Comparison of ENCODE assay signal across 8 cellular contexts in genomic region chr14:52706724-52707706, GRCh38. TPM values are rescaled to one million over a fixed set of nuclear protein-coding genes. Genes with fewer than 3 reads are reported as not detected.
DNase-seq lines count a peak whose midpoint lies in the region; ATAC-seq, FAIRE-seq and TF ChIP-seq lines count a peak whose summit lies in the region.

Gene PSMC6 (plus strand): TSS chr14:52707200. CDS start chr14:52707220, 20 bp downstream.

- DNase-seq in AG20443 (ENCODE audit: low spot score) (peak; percentile 97), NCI-H446 (lab: John Stamatoyannopoulos, UW) (peak; percentile 84 to 89), keratinocyte (ENCODE audit: low read depth, low spot score) (peak; percentile 46)
- DNase-seq in activated CD4-positive, CD25-positive, alpha-beta regulatory T cell treated with anti-CD3 and anti-CD28 coated beads, Interleukin-2, amount 50 U/mL, for 16 hours (ENCODE audit: low read depth, low spot score) = peak; percentile 92
- peak; percentile 88 for DNase-seq in central memory CD4-positive, alpha-beta T cell
- DNase-seq in stimulated activated CD4-positive, alpha-beta T cell treated with anti-CD3 and anti-CD28 coated beads, Interleukin-15, amount 100 ng/mL, for 1 hour (ENCODE audit: low read depth in 1 of 2, low spot score in 1 of 2) = peak; percentile 86 to 96

- H3K9me1 ChIP-seq in keratinocyte (ENCODE audit: control insufficient read depth, extremely low read depth, insufficient read depth, low read length) = no peaks in the 10 kb centered on the region

- peak within 1 kb of the TSS; percentile 95 for H3K27ac ChIP-seq in keratinocyte (ENCODE audit: control insufficient read depth, insufficient read depth, low read length)

- peak within 1 kb of the TSS; percentile 77 to 98 (median 88) for H3K4me3 ChIP-seq in keratinocyte (ENCODE audit: control insufficient read depth in 2 of 3, extremely low read depth in 1 of 3, insufficient read depth in 2 of 3, low read depth in 1 of 3, low read length in 3 of 3)

- TF ChIP-seq CTCF in keratinocyte (optimal IDR thresholded peaks at IDR 0.05 in 1 of 3, IDR thresholded peaks at IDR 0.05 in 1 of 3, conservative IDR thresholded peaks at IDR 0.05 in 1 of 3; ENCODE audit: extremely low read depth in 1 of 3, insufficient read depth in 2 of 3, low read length in 3 of 3) = no peak

- H3K9ac ChIP-seq in keratinocyte (ENCODE audit: control insufficient read depth, extremely low read depth, insufficient read depth, low read length) = peak within 1 kb of the TSS; percentile 99

- peaks cover 36% of the 10 kb centered on the region for H3K79me2 ChIP-seq in keratinocyte (ENCODE audit: control insufficient read depth, insufficient read depth, low read length)

- ATAC-seq in GM19043 (IDR thresholded peaks at IDR 0.05; ENCODE audit: low read depth, unreplicated experiment) (peak; percentile 96), HG03354 (IDR thresholded peaks at IDR 0.05; ENCODE audit: poor library complexity, severe bottlenecking, unreplicated experiment) (peak; percentile 98)

- peak; percentile 72 for FAIRE-seq in keratinocyte (lab: Jason Lieb, UNC)

- peaks cover 20% of the 10 kb centered on the region for H3K4me1 ChIP-seq in keratinocyte (ENCODE audit: control insufficient read depth, extremely low read depth, insufficient read depth, low read length)

- H4K20me1 ChIP-seq in keratinocyte (ENCODE audit: control insufficient read depth, extremely low read depth, insufficient read depth, low read length) = no peaks in the 10 kb centered on the region

- dilution Hi-C loops in keratinocyte (cut with MboI; ENCODE audit: extremely low pct_ligation_motif_present, low sequenced_read_pairs) = no loop called here

- peak within 1 kb of the TSS; percentile 99 for H3K4me2 ChIP-seq in keratinocyte (ENCODE audit: control insufficient read depth, extremely low read depth, insufficient read depth, low read depth, low read length)

- H3K9me3 ChIP-seq in keratinocyte (ENCODE audit: control insufficient read depth, low read depth, low read length) = no peaks in the 10 kb centered on the region

- H3K36me3 ChIP-seq in keratinocyte (ENCODE audit: control insufficient read depth in 2 of 2, extremely low read depth in 1 of 2, insufficient read depth in 2 of 2, low read length in 2 of 2) = peaks cover 5 to 14% of the 10 kb centered on the region in 2 experiments

- no peaks in the 10 kb centered on the region for H3K27me3 ChIP-seq in keratinocyte (ENCODE audit: control insufficient read depth, extremely low read depth, insufficient read depth, low read length)

- H2AFZ ChIP-seq in keratinocyte (ENCODE audit: control insufficient read depth, low read length) = peak within 1 kb of the TSS; percentile 99

RNA-seq across cellular contexts. Expression of gene PSMC6, which starts in this region (rescaled TPM):
- polyA plus RNA-seq in keratinocyte = 60.6 to 152 TPM (median 78.8 TPM) in 3 replicates
- polyA plus RNA-seq in keratinocyte (2011; ENCODE audit: low read depth) = 278 TPM
- 44.6 and 95.2 TPM in 2 replicates for polyA plus RNA-seq in keratinocyte (2011; cell fraction: cytosol; rRNA removed)
- polyA plus RNA-seq in keratinocyte (2011; cell fraction: nucleus; rRNA removed) = 79.1 and 128 TPM in 2 replicates
- 66.8 and 89.5 TPM in 2 replicates for polyA plus RNA-seq in keratinocyte (2012; ENCODE audit: low replicate concordance)
- polyA minus RNA-seq in keratinocyte = 24.2 to 83.0 TPM (median 30.4 TPM) in 3 replicates
- polyA minus RNA-seq in keratinocyte (2011; cell fraction: cytosol; rRNA and poly(A)+ RNA removed) = 38.2 TPM
- 32.3 and 56.7 TPM in 2 replicates for polyA minus RNA-seq in keratinocyte (2011; cell fraction: nucleus; rRNA and poly(A)+ RNA removed)

Comparison
In these comparisons a context has a peak if more than half of its experiments do, and no peak if none do; other contexts are left out.
1. Peak in every context shown above with its lines: DNase-seq, ATAC-seq, H3K4me3 ChIP-seq and H3K27ac ChIP-seq.
2. DNase-seq: peak in every context shown above with its lines; median percentile 97 in AG20443; 92 in activated CD4-positive, CD25-positive, alpha-beta regulatory T cell treated with anti-CD3 and anti-CD28 coated beads, Interleukin-2, amount 50 U/mL, for 16 hours; 91 in stimulated activated CD4-positive, alpha-beta T cell treated with anti-CD3 and anti-CD28 coated beads, Interleukin-15, amount 100 ng/mL, for 1 hour; 88 in central memory CD4-positive, alpha-beta T cell; 86 in NCI-H446; 46 in keratinocyte.